20 cellular contexts compared by ENCODE assay signal in genomic region chr6:45450132-45450531, GRCh38.
DNase-seq lines count a peak whose midpoint lies in the region; ATAC-seq and TF ChIP-seq lines count a peak whose summit lies in the region.
"Had no signal": no experiment of that assay in that cellular context is flagged by ENCODE, and none has a peak within 500 bp of the region (broad histone marks: within the 10 kb centered on the region; RNA-seq: fewer than 3 reads in every experiment).

No MANE protein-coding gene starts in this region.

- no peak overlapping the region for H2BK5ac ChIP-seq in mesendoderm (ENCODE audit: low read length)

- no peak overlapping the region for H3K4ac ChIP-seq in mesendoderm (ENCODE audit: low read depth, low read length)

- H3K23ac ChIP-seq in mesendoderm (ENCODE audit: low read length) = no peak overlapping the region

- no peak overlapping the region for H3K4me2 ChIP-seq in mesendoderm (ENCODE audit: low read length)
- H3K4me2 ChIP-seq: PC-9 had no signal

- TF ChIP-seq CTCF in thyroid gland (IDR thresholded peaks at IDR 0.05) = no peak

- WGBS in thyroid gland, 2 donors = 94 to 98% methylated on average over 4 of the region's 4 CpGs
- WGBS in mesendoderm (ENCODE audit: extremely low coverage, insufficient coverage, low lambda C conversion rate) = no CpG with 5 or more reads among the region's 4 CpGs

- no peak for ATAC-seq in stimulated activated naive CD8-positive, alpha-beta T cell treated with anti-CD3 and anti-CD28 coated beads, Interleukin-15, Interleukin-2, amounts not matched to agents 100 U/mL and 50 U/mL, for 24 hours
- ATAC-seq: GM12878, Right ventricle myocardium inferior had no signal

- no peak overlapping the region for H3K56ac ChIP-seq in mesendoderm (ENCODE audit: low read length)

- no peak overlapping the region for H3K18ac ChIP-seq in mesendoderm (ENCODE audit: low read length)

- no peak overlapping the region for H2BK15ac ChIP-seq in mesendoderm (replicated peaks; ENCODE audit: low read depth)

- peaks cover 61% of the 10 kb centered on the region for H3K4me1 Mint-ChIP-seq in stimulated activated naive CD8-positive, alpha-beta T cell treated with anti-CD3 and anti-CD28 coated beads, Interleukin-15, Interleukin-2, amounts not matched to agents 100 ng/mL and 50 ng/mL, for 24 hours (ENCODE audit: low read depth)
- H3K4me1 Mint-ChIP-seq in activated T-helper 2 cell treated with anti-CD3 and anti-CD28 coated beads, Interferon-gamma antibody, Interleukin-2, Interleukin-4, amounts not matched to agents 10 μg/mL and 5 μg/mL and 100 μg/mL, durations not matched to agents 14 hours and 24 hours and 36 hours (ENCODE audit: low read depth) = peaks cover 91% of the 10 kb centered on the region

- intact Hi-C loops in activated T-helper 2 cell treated with anti-CD3 and anti-CD28 coated beads, Interferon-gamma antibody, Interleukin-2, Interleukin-4, amounts not matched to agents 10 μg/mL and 5 μg/mL and 100 μg/mL, durations not matched to agents 14 hours and 24 hours and 36 hours (cut with micrococcal nuclease) = no loop called here
- intact Hi-C loops in thyroid gland (cut with DNase I) = no loop called here

- TF ChIP-seq POLR2A in thyroid gland (IDR thresholded peaks at IDR 0.05) = no peak

- H4K8ac ChIP-seq in mesendoderm (ENCODE audit: low read depth, low read length) = no peak overlapping the region

- no peak overlapping the region for H3K9ac ChIP-seq in mesendoderm (ENCODE audit: low read length)

- H3K27ac Mint-ChIP-seq in stimulated activated naive CD8-positive, alpha-beta T cell treated with anti-CD3 and anti-CD28 coated beads, Interleukin-15, Interleukin-2, amounts not matched to agents 100 ng/mL and 50 ng/mL, for 24 hours = peak overlapping the region; percentile 22
- peak overlapping the region; percentile 25 for H3K27ac Mint-ChIP-seq in activated T-helper 2 cell treated with anti-CD3 and anti-CD28 coated beads, Interferon-gamma antibody, Interleukin-2, Interleukin-4, amounts not matched to agents 10 μg/mL and 5 μg/mL and 100 μg/mL, durations not matched to agents 14 hours and 24 hours and 36 hours

- H2BK120ac ChIP-seq in mesendoderm (ENCODE audit: low read depth, low read length) = no peak overlapping the region

- no peaks in the 10 kb centered on the region for H3K79me2 ChIP-seq in mesendoderm (ENCODE audit: control insufficient read depth, insufficient read depth, low read length)

- no peak overlapping the region for H3K4me3 Mint-ChIP-seq in stimulated activated naive CD8-positive, alpha-beta T cell treated with anti-CD3 and anti-CD28 coated beads, Interleukin-15, Interleukin-2, amounts not matched to agents 100 ng/mL and 50 ng/mL, for 24 hours
- H3K4me3 Mint-ChIP-seq in activated T-helper 2 cell treated with anti-CD3 and anti-CD28 coated beads, Interferon-gamma antibody, Interleukin-2, Interleukin-4, amounts not matched to agents 10 μg/mL and 5 μg/mL and 100 μg/mL, durations not matched to agents 14 hours and 24 hours and 36 hours (ENCODE audit: low read depth) = no peak overlapping the region

- no peaks in the 10 kb centered on the region for H3K27me3 Mint-ChIP-seq in stimulated activated naive CD8-positive, alpha-beta T cell treated with anti-CD3 and anti-CD28 coated beads, Interleukin-15, Interleukin-2, amounts not matched to agents 100 ng/mL and 50 ng/mL, for 24 hours
- H3K27me3 Mint-ChIP-seq in activated T-helper 2 cell treated with anti-CD3 and anti-CD28 coated beads, Interferon-gamma antibody, Interleukin-2, Interleukin-4, amounts not matched to agents 10 μg/mL and 5 μg/mL and 100 μg/mL, durations not matched to agents 14 hours and 24 hours and 36 hours (ENCODE audit: low read depth) = no peaks in the 10 kb centered on the region

- peaks cover 54% of the 10 kb centered on the region for H3K36me3 Mint-ChIP-seq in stimulated activated naive CD8-positive, alpha-beta T cell treated with anti-CD3 and anti-CD28 coated beads, Interleukin-15, Interleukin-2, amounts not matched to agents 100 ng/mL and 50 ng/mL, for 24 hours (ENCODE audit: low read depth)
- H3K36me3 Mint-ChIP-seq in activated T-helper 2 cell treated with anti-CD3 and anti-CD28 coated beads, Interferon-gamma antibody, Interleukin-2, Interleukin-4, amounts not matched to agents 10 μg/mL and 5 μg/mL and 100 μg/mL, durations not matched to agents 14 hours and 24 hours and 36 hours (ENCODE audit: low read depth) = peaks cover 93% of the 10 kb centered on the region

- H2AK5ac ChIP-seq in mesendoderm (ENCODE audit: low read length) = no peak overlapping the region

- no peak overlapping the region for H3K4me3 ChIP-seq in thyroid gland (replicated peaks in 1 of 3)
- H3K4me3 ChIP-seq in mesendoderm (ENCODE audit: low read length) = no peak overlapping the region
- H3K4me3 ChIP-seq: GM12878, PC-9, SK-N-MC had no signal

- no peaks in the 10 kb centered on the region for H3K27me3 ChIP-seq in thyroid gland
- no peaks in the 10 kb centered on the region for H3K27me3 ChIP-seq in mesendoderm (ENCODE audit: insufficient read depth, low read length, poor library complexity)

- H3K36me3 ChIP-seq in thyroid gland = no peaks in the 10 kb centered on the region
- H3K36me3 ChIP-seq in mesendoderm (ENCODE audit: control insufficient read depth, insufficient read depth, low read length) = no peaks in the 10 kb centered on the region
- H3K36me3 ChIP-seq: BE2C had no signal

- H4K5ac ChIP-seq in mesendoderm (ENCODE audit: low read length) = no peak overlapping the region

- no peaks in the 10 kb centered on the region for H3K79me1 ChIP-seq in mesendoderm (ENCODE audit: low read length)

- H3K9me3 ChIP-seq in thyroid gland = no peaks in the 10 kb centered on the region
- H3K9me3 ChIP-seq: BE2C had no signal

- H3K4me1 ChIP-seq in thyroid gland = peaks cover 0 to 15% of the 10 kb centered on the region in 2 donors
- peaks cover 9% of the 10 kb centered on the region for H3K4me1 ChIP-seq in mesendoderm (ENCODE audit: control insufficient read depth, low read depth, low read length)
- H3K4me1 ChIP-seq: BE2C had no signal

- no peak overlapping the region for H3K27ac ChIP-seq in thyroid gland
- no peak overlapping the region for H3K27ac ChIP-seq in mesendoderm (ENCODE audit: low read depth, low read length)
- H3K27ac ChIP-seq: PC-9, SK-N-MC had no signal

- H3K9me3 Mint-ChIP-seq in stimulated activated naive CD8-positive, alpha-beta T cell treated with anti-CD3 and anti-CD28 coated beads, Interleukin-15, Interleukin-2, amounts not matched to agents 100 ng/mL and 50 ng/mL, for 24 hours = no peaks in the 10 kb centered on the region
- H3K9me3 Mint-ChIP-seq in activated T-helper 2 cell treated with anti-CD3 and anti-CD28 coated beads, Interferon-gamma antibody, Interleukin-2, Interleukin-4, amounts not matched to agents 10 μg/mL and 5 μg/mL and 100 μg/mL, durations not matched to agents 14 hours and 24 hours and 36 hours = no peaks in the 10 kb centered on the region

- no peak for DNase-seq in stimulated activated naive CD8-positive, alpha-beta T cell treated with anti-CD3 and anti-CD28 coated beads, Interleukin-15, Interleukin-2, amounts not matched to agents 100 U/mL and 50 U/mL, for 24 hours
- DNase-seq in NCI-H2227 treated with DMSO at 0.1 percent for 48 hours (lab: John Stamatoyannopoulos, UW) = peak; percentile 19
- no peak for DNase-seq in activated T-helper 2 cell treated with anti-CD3 and anti-CD28 coated beads, Interferon-gamma antibody, Interleukin-2, Interleukin-4, amounts not matched to agents 10 μg/mL and 5 μg/mL and 100 μg/mL, durations not matched to agents 14 hours and 24 hours and 36 hours (ENCODE audit: low spot score)
- DNase-seq in thyroid gland = no peak
- no peak for DNase-seq in NCI-H1105 treated with DMSO at 0.1 percent for 48 hours (lab: John Stamatoyannopoulos, UW)
- no peak for DNase-seq in mesendoderm
- DNase-seq: BE2C, COR-L47, DMS53, Kasumi-1, MV-4-11, NCI-H146, NCI-H2081 treated with DMSO at 0.1 percent for 48 hours, NCI-H345, NCI-H526 treated with DMSO at 0.1 percent for 48 hours, PC-9 had no signal
